ENCODE assay signal across 7 cellular contexts in genomic region chr19:10334340-10335148, GRCh38. TPM values are rescaled to one million over a fixed set of nuclear protein-coding genes. Genes with fewer than 3 reads are reported as not detected.
DNase-seq lines count a peak whose midpoint lies in the region; FAIRE-seq and TF ChIP-seq lines count a peak whose summit lies in the region.

No MANE protein-coding gene starts in this region.

- POLR2A ChIA-PET in activated CD4-positive, alpha-beta T cell treated with anti-CD3 and anti-CD28 coated beads, Interleukin-2, amount 10 ng/mL, durations not matched to agents 7 days and 5 days (lab: Charles Lee): no interaction called here

- peak overlapping the region in 1 of 2 experiments; percentile 53 for H3K14ac ChIP-seq in mesenchymal stem cell (ENCODE audit: low read length in 2 of 2)

- H3K79me1 ChIP-seq in mesenchymal stem cell (replicated peaks; ENCODE audit: low read length, poor library complexity, severe bottlenecking): peaks cover 16% of the 10 kb centered on the region

- H2BK5ac ChIP-seq in mesenchymal stem cell (ENCODE audit: low read depth, low read length, poor library complexity, severe bottlenecking): no peak overlapping the region

- peaks cover 52% of the 10 kb centered on the region for H3K4me1 Mint-ChIP-seq in activated CD4-positive, alpha-beta T cell treated with anti-CD3 and anti-CD28 coated beads, Interleukin-2, amount 10 ng/mL, durations not matched to agents 7 days and 5 days

- H3K27me3 ChIP-seq in mesenchymal stem cell (ENCODE audit: control insufficient read depth in 1 of 2, insufficient read depth in 1 of 2, low read length in 2 of 2): peaks cover 0 to 3% of the 10 kb centered on the region in 2 experiments

- H4K8ac ChIP-seq in mesenchymal stem cell (ENCODE audit: low read length): peak overlapping the region; percentile 52

- peak overlapping the region; percentile 51 to 97 for H3K4me3 ChIP-seq in mesenchymal stem cell (ENCODE audit: insufficient read depth in 1 of 2, low read depth in 1 of 2, low read length in 2 of 2)

- H3K4me1 ChIP-seq in mesenchymal stem cell (ENCODE audit: control insufficient read depth, insufficient read depth, low read depth, low read length): peaks cover 21% of the 10 kb centered on the region

- H3K4me2 ChIP-seq in mesenchymal stem cell (ENCODE audit: low read length, poor library complexity, severe bottlenecking): peak overlapping the region; percentile 82

- CTCF ChIA-PET in activated CD4-positive, alpha-beta T cell treated with anti-CD3 and anti-CD28 coated beads, Interleukin-2, amount 10 ng/mL, durations not matched to agents 7 days and 5 days (lab: Charles Lee): interaction anchor here (1.0 to 2.1 kb wide), 6 partner anchors 10 to 75 kb away, joined by 3 to 8 read pairs (median 4); no protein-coding TSS in a partner anchor

- peak overlapping the region; percentile 37 to 73 for H3K18ac ChIP-seq in mesenchymal stem cell (ENCODE audit: low read depth in 1 of 2, low read length in 2 of 2)

- H2BK12ac ChIP-seq in mesenchymal stem cell (ENCODE audit: low read length in 2 of 2): peak overlapping the region; percentile 11 to 73

- H4K91ac ChIP-seq in mesenchymal stem cell (ENCODE audit: low read length): peak overlapping the region; percentile 70

- 2% methylated on average over 51 of the region's 51 CpGs for WGBS in mesenchymal stem cell

- H3K23ac ChIP-seq in mesenchymal stem cell (ENCODE audit: low read length in 2 of 2): peak overlapping the region in 1 of 2 experiments; percentile 29

- H3K9me3 Mint-ChIP-seq in activated CD4-positive, alpha-beta T cell treated with anti-CD3 and anti-CD28 coated beads, Interleukin-2, amount 10 ng/mL, durations not matched to agents 7 days and 5 days: no peaks in the 10 kb centered on the region

- peak overlapping the region; percentile 98 for H3K9ac ChIP-seq in mesenchymal stem cell (ENCODE audit: low read length)

- H3K27me3 Mint-ChIP-seq in activated CD4-positive, alpha-beta T cell treated with anti-CD3 and anti-CD28 coated beads, Interleukin-2, amount 10 ng/mL, durations not matched to agents 7 days and 5 days: no peaks in the 10 kb centered on the region

- peak overlapping the region; percentile 94 for H3K27ac Mint-ChIP-seq in activated CD4-positive, alpha-beta T cell treated with anti-CD3 and anti-CD28 coated beads, Interleukin-2, amount 10 ng/mL, durations not matched to agents 7 days and 5 days

- no peaks in the 10 kb centered on the region for H3K9me3 ChIP-seq in mesenchymal stem cell (ENCODE audit: control insufficient read depth, low read length)

- H3K27ac ChIP-seq in mesenchymal stem cell (ENCODE audit: low read length, poor library complexity, severe bottlenecking): no peak overlapping the region

- no peak for TF ChIP-seq POLR2A in GM12892 (IDR thresholded peaks at IDR 0.05; ENCODE audit: low read depth, low read length)

- no peak for FAIRE-seq in GM12892 (lab: Jason Lieb, UNC)

- H2BK120ac ChIP-seq in mesenchymal stem cell (ENCODE audit: low read depth, low read length): no peak overlapping the region

- peak overlapping the region; percentile 57 to 75 for H3K4ac ChIP-seq in mesenchymal stem cell (ENCODE audit: low read depth in 1 of 2, low read length in 2 of 2)

- H3K36me3 Mint-ChIP-seq in activated CD4-positive, alpha-beta T cell treated with anti-CD3 and anti-CD28 coated beads, Interleukin-2, amount 10 ng/mL, durations not matched to agents 7 days and 5 days (ENCODE audit: low read depth): peaks cover 44% of the 10 kb centered on the region

- H2BK15ac ChIP-seq in mesenchymal stem cell (ENCODE audit: low read depth, poor library complexity, severe bottlenecking): peak overlapping the region; percentile 26

- DNase-seq in GM12892 (ENCODE audit: insufficient read length) (peak; percentile 8), NCI-H2171 (lab: John Stamatoyannopoulos, UW) (peak; percentile 70), epidermal melanocyte (ENCODE audit: insufficient read length, low spot score) (peak; percentile 83), mesenchymal stem cell (peak; percentile 97), GDM1 (lab: John Stamatoyannopoulos, UW) (no peak)
- peak; percentile 39 for DNase-seq in activated CD4-positive, alpha-beta T cell treated with anti-CD3 and anti-CD28 coated beads, Interleukin-2, amount 10 ng/mL, durations not matched to agents 7 days and 5 days
- DNase-seq in stimulated activated CD8-positive, alpha-beta memory T cell treated with anti-CD3 and anti-CD28 coated beads, Interleukin-4, amount 100 ng/mL, for 24 hours (ENCODE audit: low read depth): peak; percentile 40

- H3K4me3 Mint-ChIP-seq in activated CD4-positive, alpha-beta T cell treated with anti-CD3 and anti-CD28 coated beads, Interleukin-2, amount 10 ng/mL, durations not matched to agents 7 days and 5 days: peak overlapping the region; percentile 27

- no peak overlapping the region for H2AK5ac ChIP-seq in mesenchymal stem cell (ENCODE audit: low read length, severe bottlenecking)

- H3K36me3 ChIP-seq in mesenchymal stem cell (ENCODE audit: control insufficient read depth in 1 of 2, insufficient read depth in 2 of 2, low read depth in 1 of 2, low read length in 2 of 2): peaks cover 9 to 10% of the 10 kb centered on the region in 2 experiments

- peak overlapping the region; percentile 65 for H2AFZ ChIP-seq in mesenchymal stem cell (ENCODE audit: low read depth, low read length)

RNA-seq across cellular contexts. Expression of gene RAVER1, which starts 1.2 kb away (rescaled TPM):
- 4.1 TPM for polyA plus RNA-seq in GM12892 (2012; ENCODE audit: missing spikeins)
- 10 to 100 TPM; 69.3 to 75.6 TPM for total RNA-seq in activated CD4-positive, alpha-beta T cell treated with anti-CD3 and anti-CD28 coated beads, Interleukin-2, amount 10 ng/mL, durations not matched to agents 7 days and 5 days
- 24.7 TPM for polyA plus RNA-seq in mesenchymal stem cell (2013, experiment 1 of 2)
- polyA plus RNA-seq in mesenchymal stem cell (2013, experiment 2 of 2): 24.2 TPM

RNA-seq across cellular contexts. Expression of gene ICAM3, which starts 4.9 kb away (rescaled TPM):
- 105 TPM for polyA plus RNA-seq in GM12892 (2012; ENCODE audit: missing spikeins)
- total RNA-seq in activated CD4-positive, alpha-beta T cell treated with anti-CD3 and anti-CD28 coated beads, Interleukin-2, amount 10 ng/mL, durations not matched to agents 7 days and 5 days: 100 to 1,000 TPM; 230 to 233 TPM
- 9.2 TPM for polyA plus RNA-seq in mesenchymal stem cell (2013, experiment 1 of 2)
- 9.8 TPM for polyA plus RNA-seq in mesenchymal stem cell (2013, experiment 2 of 2)

RNA-seq across cellular contexts. Expression of gene FDX2, which starts 18.7 kb away (rescaled TPM):
- 10.4 TPM for polyA plus RNA-seq in GM12892 (2012; ENCODE audit: missing spikeins)
- 1 to 10 TPM; 5.5 to 9.0 TPM for total RNA-seq in activated CD4-positive, alpha-beta T cell treated with anti-CD3 and anti-CD28 coated beads, Interleukin-2, amount 10 ng/mL, durations not matched to agents 7 days and 5 days
- polyA plus RNA-seq in mesenchymal stem cell (2013, experiment 1 of 2): 21.8 TPM
- 22.8 TPM for polyA plus RNA-seq in mesenchymal stem cell (2013, experiment 2 of 2)

RNA-seq across cellular contexts. Expression of gene ZGLP1, which starts 24.9 kb away (rescaled TPM):
- 2.0 TPM for polyA plus RNA-seq in GM12892 (2012; ENCODE audit: missing spikeins)
- 1 to 10 TPM; 1.6 to 3.4 TPM for total RNA-seq in activated CD4-positive, alpha-beta T cell treated with anti-CD3 and anti-CD28 coated beads, Interleukin-2, amount 10 ng/mL, durations not matched to agents 7 days and 5 days
- polyA plus RNA-seq in mesenchymal stem cell (2013, experiment 1 of 2): 1.0 TPM
- 1.2 TPM for polyA plus RNA-seq in mesenchymal stem cell (2013, experiment 2 of 2)

RNA-seq across cellular contexts. Expression of gene ICAM5, which starts 44.8 kb away (rescaled TPM):
- polyA plus RNA-seq in GM12892 (2012; ENCODE audit: missing spikeins): 3.2 TPM
- under 1 TPM; 0.12 to 0.17 TPM for total RNA-seq in activated CD4-positive, alpha-beta T cell treated with anti-CD3 and anti-CD28 coated beads, Interleukin-2, amount 10 ng/mL, durations not matched to agents 7 days and 5 days
- polyA plus RNA-seq in mesenchymal stem cell (2013, experiment 1 of 2): 0.73 TPM
- 0.86 TPM for polyA plus RNA-seq in mesenchymal stem cell (2013, experiment 2 of 2)
